1 cellular context compared by ENCODE assay signal in genomic region chr6:12481292-12481691, GRCh38.
TF ChIP-seq lines count a peak whose summit lies in the region.

No MANE protein-coding gene starts in this region.

TF ChIP-seq in HEK293, 187 proteins besides CTCF, POLR2A, EP300 and RAD21 (continued from another document):
- TF ChIP-seq ZSCAN18 (tag by site-specific recombination; IDR thresholded peaks at IDR 0.05) (no peak), TCF7L2 (IDR thresholded peaks at IDR 0.05; ENCODE audit: borderline replicate concordance, low read depth, low read length) (no peak), ZXDB (tag by site-specific recombination; IDR thresholded peaks at IDR 0.05) (peak; percentile 39; the same call in 1 of the 2 replicates), ZNF433 (tag by site-specific recombination; IDR thresholded peaks at IDR 0.05; ENCODE audit: low read depth) (0 out of 2 replicates have a peak, but pooled peaks have one; percentile 25), ZBTB11 (tag by site-specific recombination; conservative IDR thresholded peaks at IDR 0.05; ENCODE audit: low read depth) (peak; percentile 70), ZNF837 (tag by site-specific recombination; IDR thresholded peaks at IDR 0.05) (no peak)
